Comparison of ENCODE assay signal across 9 cellular contexts in the genomic region with DNA sequence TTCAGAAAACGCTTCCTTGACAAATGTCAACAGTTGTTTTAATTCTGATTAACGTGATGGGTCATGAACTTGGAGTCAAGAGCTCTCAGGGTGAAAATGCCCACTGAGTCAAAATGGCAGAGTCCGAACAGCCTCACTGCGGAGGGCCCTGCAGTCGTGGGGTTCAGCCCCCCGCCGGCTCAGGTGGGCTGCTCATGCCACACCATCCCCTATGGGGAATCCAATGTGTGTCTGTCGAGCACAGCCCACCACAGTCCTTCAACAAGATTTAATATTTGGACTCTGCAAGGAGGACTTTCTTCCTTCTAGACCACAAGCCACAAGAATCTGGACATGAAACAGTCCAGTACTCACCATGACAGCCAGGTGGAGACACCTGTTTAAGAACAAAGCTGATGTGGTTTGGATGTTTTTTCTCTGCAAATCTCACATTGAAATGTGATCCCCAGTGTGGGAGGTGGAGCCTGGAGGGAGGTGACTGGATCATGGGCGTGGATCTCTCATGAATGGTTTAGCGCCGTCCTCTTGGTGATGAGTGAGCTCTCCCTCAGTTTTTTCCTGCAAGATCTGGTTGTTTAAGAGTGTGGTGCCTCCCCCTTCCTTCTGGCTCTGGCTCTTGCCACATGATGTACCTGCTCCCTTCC.
A peak's percentile ranks its signal among the peaks of the same experiment; 100 is the strongest.
DNase-seq lines count a peak whose midpoint lies in the region; ATAC-seq and TF ChIP-seq lines count a peak whose summit lies in the region.
"Had no signal": no experiment of that assay in that cellular context is flagged by ENCODE, and none has a peak within 500 bp of the region (broad histone marks: within the 10 kb centered on the region; RNA-seq: fewer than 3 reads in every experiment).

No MANE protein-coding gene starts in this region.

- TF ChIP-seq CTCF in LNCAP (IDR thresholded peaks at IDR 0.05) (peak; percentile 65), lower leg skin (IDR thresholded peaks at IDR 0.05) (no peak)

- intact Hi-C loops in lower leg skin (cut with DNase I; ENCODE audit: low total_unique reads), result no loop called here

- no peak overlapping the region for H3K4me3 ChIP-seq in lower leg skin (ENCODE audit: low read depth, poor library complexity, severe bottlenecking)
- H3K4me3 ChIP-seq: thoracic aorta had no signal

- ATAC-seq in activated CD8-positive, alpha-beta memory T cell treated with anti-CD3 and anti-CD28 coated beads, Interleukin-2, amount 10 ng/mL, durations not matched to agents 7 days and 5 days, result no peak
- ATAC-seq in GM18873 (IDR thresholded peaks at IDR 0.05; ENCODE audit: low FRiP score, unreplicated experiment) (no peak), HG02678 (IDR thresholded peaks at IDR 0.05; ENCODE audit: unreplicated experiment) (no peak)

- in situ Hi-C loops in Caki2 (cut with HindIII; ENCODE audit: low pct_unique_long_range_greater_than_20kb, low sequenced_read_pairs), result no loop called here

- H3K9me3 Mint-ChIP-seq in activated CD8-positive, alpha-beta memory T cell treated with anti-CD3 and anti-CD28 coated beads, Interleukin-2, amount 10 ng/mL, durations not matched to agents 7 days and 5 days (ENCODE audit: low read depth), result no peaks in the 10 kb centered on the region

- H3K4me3 Mint-ChIP-seq in activated CD8-positive, alpha-beta memory T cell treated with anti-CD3 and anti-CD28 coated beads, Interleukin-2, amount 10 ng/mL, durations not matched to agents 7 days and 5 days, result no peak overlapping the region

- TF ChIP-seq POLR2A in lower leg skin (IDR thresholded peaks at IDR 0.05), result no peak

- no peaks in the 10 kb centered on the region for H3K36me3 Mint-ChIP-seq in activated CD8-positive, alpha-beta memory T cell treated with anti-CD3 and anti-CD28 coated beads, Interleukin-2, amount 10 ng/mL, durations not matched to agents 7 days and 5 days

- 57% methylated on average over 11 of the region's 11 CpGs for WGBS in lower leg skin, 2 donors

- peak; percentile 76 for DNase-seq in Caki2 (ENCODE audit: low read depth)
- peak; percentile 36 for DNase-seq in activated CD8-positive, alpha-beta memory T cell treated with anti-CD3 and anti-CD28 coated beads, Interleukin-2, amount 10 ng/mL, durations not matched to agents 7 days and 5 days
- peak; percentile 13 to 50 for DNase-seq in lower leg skin (ENCODE audit: low spot score in 2 of 2)
- DNase-seq in dedifferentiated amniotic fluid mesenchymal stem cell (ENCODE audit: extremely low spot score), result no peak
- no peak for DNase-seq in stimulated activated naive CD4-positive, alpha-beta T cell treated with Interleukin-2 at 50 U/mL for 16 hours (lab: John Stamatoyannopoulos, UW)

- peaks cover 4% of the 10 kb centered on the region for H3K27me3 Mint-ChIP-seq in activated CD8-positive, alpha-beta memory T cell treated with anti-CD3 and anti-CD28 coated beads, Interleukin-2, amount 10 ng/mL, durations not matched to agents 7 days and 5 days

- no peaks in the 10 kb centered on the region for H3K4me1 Mint-ChIP-seq in activated CD8-positive, alpha-beta memory T cell treated with anti-CD3 and anti-CD28 coated beads, Interleukin-2, amount 10 ng/mL, durations not matched to agents 7 days and 5 days

- no peak overlapping the region for H3K27ac Mint-ChIP-seq in activated CD8-positive, alpha-beta memory T cell treated with anti-CD3 and anti-CD28 coated beads, Interleukin-2, amount 10 ng/mL, durations not matched to agents 7 days and 5 days

- CTCF ChIA-PET in activated CD8-positive, alpha-beta memory T cell treated with anti-CD3 and anti-CD28 coated beads, Interleukin-2, amount 10 ng/mL, durations not matched to agents 7 days and 5 days (lab: Charles Lee), result interaction anchor here (0.8 to 1.6 kb wide), 2 partner anchors 30 to 167 kb away, joined by 3 to 4 read pairs; no protein-coding TSS in a partner anchor

Comparison
In these comparisons a context has a peak if more than half of its experiments do, and no peak if none do; other contexts are left out.
1. DNase-seq: peak in Caki2 (single experiment), activated CD8-positive, alpha-beta memory T cell treated with anti-CD3 and anti-CD28 coated beads, Interleukin-2, amount 10 ng/mL, durations not matched to agents 7 days and 5 days (single experiment) and lower leg skin (2 of 2); none in dedifferentiated amniotic fluid mesenchymal stem cell (single experiment) and stimulated activated naive CD4-positive, alpha-beta T cell treated with Interleukin-2 at 50 U/mL for 16 hours (single experiment).